10 cellular contexts compared by ENCODE assay signal in the genomic region with DNA sequence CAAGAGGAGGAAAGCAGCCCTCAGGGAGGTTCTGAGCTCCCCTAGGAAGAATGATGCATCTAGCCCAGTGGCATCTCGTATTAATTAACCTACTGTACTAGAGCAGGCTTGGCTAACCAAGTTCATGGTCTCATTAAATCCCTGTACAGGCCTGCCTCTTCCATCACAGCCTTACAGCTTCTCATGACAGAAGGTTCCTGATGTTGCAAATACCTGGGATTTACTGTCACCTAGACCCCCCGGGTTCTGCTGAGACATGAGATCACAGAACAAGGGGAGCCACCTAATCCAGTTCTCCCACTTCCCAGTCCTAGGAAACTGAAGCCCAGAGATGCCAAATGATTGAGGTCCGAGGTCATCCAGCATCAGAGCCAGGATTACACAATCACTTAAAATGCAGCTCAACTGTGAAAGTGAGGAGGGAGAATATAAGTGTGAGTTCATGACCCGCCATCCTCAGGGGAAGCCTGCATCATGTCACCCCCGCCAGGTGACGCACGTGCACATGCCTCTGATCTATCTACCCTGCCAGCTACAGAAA. TPM values are rescaled to one million over a fixed set of nuclear protein-coding genes. Genes with fewer than 3 reads are reported as not detected.
A peak's percentile ranks its signal among the peaks of the same experiment; 100 is the strongest.
DNase-seq lines count a peak whose midpoint lies in the region; ATAC-seq and TF ChIP-seq lines count a peak whose summit lies in the region.
"Had no signal": no experiment of that assay in that cellular context is flagged by ENCODE, and none has a peak within 500 bp of the region (broad histone marks: within the 10 kb centered on the region; RNA-seq: fewer than 3 reads in every experiment).

No MANE protein-coding gene starts in this region.

- H3K27me3 ChIP-seq in heart right ventricle, result no peaks in the 10 kb centered on the region

- whole genome bisulfite sequencing in heart right ventricle, 2 donors, result 57 to 60% methylated on average over 7 of the region's 7 CpGs

- DNase-seq in EH (ENCODE audit: low read depth) (peak; percentile 96), T1000 (lab: John Stamatoyannopoulos, UW) (peak; percentile 67), heart right ventricle (no peak), skeletal muscle cell (ENCODE audit: low read depth) (peak; percentile 61), NCI-H774 (lab: John Stamatoyannopoulos, UW) (no peak), NCI-H510A (lab: John Stamatoyannopoulos, UW) (no peak), glutamatergic neuron (no peak)
- DNase-seq: amygdala, NCI-H526 had no signal

- H3K4me1 Mint-ChIP-seq in glutamatergic neuron (ENCODE audit: low read depth, unreplicated experiment), result peaks cover 3% of the 10 kb centered on the region

- peaks cover 9% of the 10 kb centered on the region for H3K27me3 Mint-ChIP-seq in glutamatergic neuron (ENCODE audit: unreplicated experiment)

- TF ChIP-seq CTCF in heart right ventricle (IDR thresholded peaks at IDR 0.05), result no peak
- TF ChIP-seq CTCF in glutamatergic neuron (IDR thresholded peaks at IDR 0.05; ENCODE audit: partially characterized antibody, unreplicated experiment), result no peak

- H3K36me3 Mint-ChIP-seq in glutamatergic neuron (ENCODE audit: unreplicated experiment), result no peaks in the 10 kb centered on the region

- peak; percentile 46 to 79 (median 53) for ATAC-seq in heart right ventricle
- no peak for ATAC-seq in GM21528 (IDR thresholded peaks at IDR 0.05; ENCODE audit: low FRiP score, unreplicated experiment)

- H3K27ac ChIP-seq in heart right ventricle, result peak overlapping the region in 9 of 10 donors; percentile 10 to 68 (median 55)

- no peak overlapping the region for H3K4me3 Mint-ChIP-seq in glutamatergic neuron (ENCODE audit: unreplicated experiment)

- intact Hi-C loops in heart right ventricle (cut with DNase I), result no loop called here

- peaks cover 7% of the 10 kb centered on the region for H3K9me3 Mint-ChIP-seq in glutamatergic neuron (ENCODE audit: unreplicated experiment)

- no peak overlapping the region for H3K27ac Mint-ChIP-seq in glutamatergic neuron (ENCODE audit: unreplicated experiment)

- peaks cover 0 to 100% (median 60%) of the 10 kb centered on the region in 9 donors for H3K36me3 ChIP-seq in heart right ventricle

- no peak overlapping the region for H3K4me3 ChIP-seq in heart right ventricle
- no peak overlapping the region for H3K4me3 ChIP-seq in skeletal muscle cell (ENCODE audit: low read depth, low read length)

- no peaks in the 10 kb centered on the region for H3K9me3 ChIP-seq in heart right ventricle

- peaks cover 0 to 16% (median 6%) of the 10 kb centered on the region in 9 donors for H3K4me1 ChIP-seq in heart right ventricle

RNA-seq across cellular contexts. Expression of gene ACLY, which starts 23.9 kb away (rescaled TPM):
- total RNA-seq in heart right ventricle (10 to 100 TPM; 22.0 to 42.2 (median 25.2) TPM), glutamatergic neuron (ENCODE audit: unreplicated experiment) (625 TPM)
- 10 to 100 TPM; 12.1 to 27.0 TPM for polyA plus RNA-seq in heart right ventricle

RNA-seq across cellular contexts. Expression of gene KLHL11, which starts 29.6 kb away (rescaled TPM):
- total RNA-seq in heart right ventricle, result 1 to 10 TPM; 2.1 to 4.9 (median 3.6) TPM
- polyA plus RNA-seq in heart right ventricle, result 1 to 10 TPM; 1.4 TPM
- 17.4 TPM for total RNA-seq in glutamatergic neuron (ENCODE audit: unreplicated experiment)

RNA-seq across cellular contexts. Expression of gene ODAD4, which starts 35.6 kb away (rescaled TPM):
- total RNA-seq in heart right ventricle, result 1 to 10 TPM in 3 of 10 donors, under 1 TPM in 7; 0.23 to 1.6 (median 0.63) TPM
- 1 to 10 TPM; 1.2 to 1.5 TPM for polyA plus RNA-seq in heart right ventricle
- 3.4 TPM for total RNA-seq in glutamatergic neuron (ENCODE audit: unreplicated experiment)

RNA-seq across cellular contexts. Expression of gene KLHL10, which starts 57.2 kb away (rescaled TPM):
- total RNA-seq in heart right ventricle (under 1 TPM in 4 of 10 donors, not detected in 6; 0.12 to 0.25 (median 0.18) TPM), glutamatergic neuron (ENCODE audit: unreplicated experiment) (not detected)
- under 1 TPM in 1 of 2 donors, not detected in 1; 0.01 TPM for polyA plus RNA-seq in heart right ventricle

RNA-seq across cellular contexts. Expression of gene NT5C3B, which starts 58.8 kb away (rescaled TPM):
- total RNA-seq in heart right ventricle, result 10 to 100 TPM; 14.5 to 25.0 (median 20.5) TPM
- 10 to 100 TPM; 42.1 to 48.5 TPM for polyA plus RNA-seq in heart right ventricle
- total RNA-seq in glutamatergic neuron (ENCODE audit: unreplicated experiment), result 165 TPM

Comparison
In these comparisons a context has a peak if more than half of its experiments do, and no peak if none do; other contexts are left out.
1. DNase-seq: peak in EH (single experiment), T1000 (single experiment) and skeletal muscle cell (single experiment); none in heart right ventricle (0 of 2), NCI-H774 (single experiment), NCI-H510A (single experiment) and glutamatergic neuron (single experiment).
2. RNA of gene ACLY, which starts 23.9 kb away (total RNA-seq): 625 TPM in glutamatergic neuron (single experiment); 22.0 to 42.2 TPM in heart right ventricle; every median in the first group is over 10 times any median in the second.